8 cellular contexts compared by ENCODE assay signal in genomic region chr1:225766967-225767413, GRCh38. TPM values are rescaled to one million over a fixed set of nuclear protein-coding genes. Genes with fewer than 3 reads are reported as not detected.
DNase-seq lines count a peak whose midpoint lies in the region; ATAC-seq and TF ChIP-seq lines count a peak whose summit lies in the region.

No MANE protein-coding gene starts in this region.

- no peaks in the 10 kb centered on the region for H3K36me3 Mint-ChIP-seq in chondrocyte (ENCODE audit: low read depth)
- no peaks in the 10 kb centered on the region for H3K36me3 Mint-ChIP-seq in activated CD8-positive, alpha-beta T cell treated with anti-CD3 and anti-CD28 coated beads, Interleukin-2, amount 10 ng/mL, durations not matched to agents 7 days and 5 days (ENCODE audit: low read depth)
- H3K36me3 Mint-ChIP-seq in T-helper 2 cell treated with Interferon-gamma antibody and Interleukin-4, amounts not matched to agents 5 μg/mL and 100 μg/mL, for 36 hours (ENCODE audit: low read depth), result no peaks in the 10 kb centered on the region

- H3K4me1 ChIP-seq in mesodermal cell (ENCODE audit: control insufficient read depth, insufficient read depth, low read length, poor library complexity, severe bottlenecking), result peaks cover 62% of the 10 kb centered on the region

- H3K27me3 Mint-ChIP-seq in chondrocyte (ENCODE audit: low read depth), result no peaks in the 10 kb centered on the region
- peaks cover 3% of the 10 kb centered on the region for H3K27me3 Mint-ChIP-seq in activated CD8-positive, alpha-beta T cell treated with anti-CD3 and anti-CD28 coated beads, Interleukin-2, amount 10 ng/mL, durations not matched to agents 7 days and 5 days (ENCODE audit: low read depth)
- H3K27me3 Mint-ChIP-seq in T-helper 2 cell treated with Interferon-gamma antibody and Interleukin-4, amounts not matched to agents 5 μg/mL and 100 μg/mL, for 36 hours (ENCODE audit: low read depth), result no peaks in the 10 kb centered on the region

- WGBS in mesodermal cell (ENCODE audit: insufficient coverage in 2 of 2), 2 experiments, result 82 to 89% methylated on average over 6 of the region's 6 CpGs

- CTCF ChIA-PET in activated CD8-positive, alpha-beta T cell treated with anti-CD3 and anti-CD28 coated beads, Interleukin-2, amount 10 ng/mL, durations not matched to agents 7 days and 5 days (lab: Charles Lee), result interaction anchor here (0.8 kb wide), 1 partner anchor 292 kb away, joined by 4 read pairs; no protein-coding TSS in a partner anchor

- H3K27ac Mint-ChIP-seq in chondrocyte (ENCODE audit: unreplicated experiment), result peak overlapping the region; percentile 89
- H3K27ac Mint-ChIP-seq in activated CD8-positive, alpha-beta T cell treated with anti-CD3 and anti-CD28 coated beads, Interleukin-2, amount 10 ng/mL, durations not matched to agents 7 days and 5 days, result no peak overlapping the region
- H3K27ac Mint-ChIP-seq in T-helper 2 cell treated with Interferon-gamma antibody and Interleukin-4, amounts not matched to agents 5 μg/mL and 100 μg/mL, for 36 hours, result no peak overlapping the region

- no peaks in the 10 kb centered on the region for H3K9me3 ChIP-seq in mesodermal cell (ENCODE audit: control insufficient read depth, low read length)

- H3K9me3 Mint-ChIP-seq in chondrocyte (ENCODE audit: low read depth), result no peaks in the 10 kb centered on the region
- H3K9me3 Mint-ChIP-seq in activated CD8-positive, alpha-beta T cell treated with anti-CD3 and anti-CD28 coated beads, Interleukin-2, amount 10 ng/mL, durations not matched to agents 7 days and 5 days (ENCODE audit: insufficient read depth), result no peaks in the 10 kb centered on the region
- no peaks in the 10 kb centered on the region for H3K9me3 Mint-ChIP-seq in T-helper 2 cell treated with Interferon-gamma antibody and Interleukin-4, amounts not matched to agents 5 μg/mL and 100 μg/mL, for 36 hours

- in situ Hi-C loops in KBM-7 (cut with MboI; ENCODE audit: low pct_unique_long_range_greater_than_20kb, low sequenced_read_pairs), result no loop called here

- H3K4me1 Mint-ChIP-seq in chondrocyte (ENCODE audit: low read depth), result peaks cover 66% of the 10 kb centered on the region
- H3K4me1 Mint-ChIP-seq in activated CD8-positive, alpha-beta T cell treated with anti-CD3 and anti-CD28 coated beads, Interleukin-2, amount 10 ng/mL, durations not matched to agents 7 days and 5 days (ENCODE audit: low read depth), result no peaks in the 10 kb centered on the region
- H3K4me1 Mint-ChIP-seq in T-helper 2 cell treated with Interferon-gamma antibody and Interleukin-4, amounts not matched to agents 5 μg/mL and 100 μg/mL, for 36 hours (ENCODE audit: low read depth), result no peaks in the 10 kb centered on the region

- no peaks in the 10 kb centered on the region for H3K36me3 ChIP-seq in mesodermal cell (ENCODE audit: control insufficient read depth, insufficient read depth, low read length)

- no peak overlapping the region for H3K4me3 ChIP-seq in mesodermal cell (ENCODE audit: extremely low read depth, insufficient read depth, low read length, poor library complexity, severe bottlenecking)

- TF ChIP-seq CTCF in chondrocyte (IDR thresholded peaks at IDR 0.05), result no peak

- no peak for ATAC-seq in activated CD8-positive, alpha-beta T cell treated with anti-CD3 and anti-CD28 coated beads, Interleukin-2, amount 10 ng/mL, durations not matched to agents 7 days and 5 days
- ATAC-seq in HG02884 (IDR thresholded peaks at IDR 0.05; ENCODE audit: unreplicated experiment), result no peak

- H3K27ac ChIP-seq in mesodermal cell (ENCODE audit: low read depth, low read length, severe bottlenecking), result peak overlapping the region; percentile 50

- POLR2A ChIA-PET in activated CD8-positive, alpha-beta T cell treated with anti-CD3 and anti-CD28 coated beads, Interleukin-2, amount 10 ng/mL, durations not matched to agents 7 days and 5 days (lab: Charles Lee), result no interaction called here

- no peak overlapping the region for H3K4me3 Mint-ChIP-seq in chondrocyte (ENCODE audit: unreplicated experiment)
- H3K4me3 Mint-ChIP-seq in activated CD8-positive, alpha-beta T cell treated with anti-CD3 and anti-CD28 coated beads, Interleukin-2, amount 10 ng/mL, durations not matched to agents 7 days and 5 days, result no peak overlapping the region
- H3K4me3 Mint-ChIP-seq in T-helper 2 cell treated with Interferon-gamma antibody and Interleukin-4, amounts not matched to agents 5 μg/mL and 100 μg/mL, for 36 hours, result no peak overlapping the region

- DNase-seq in A172 (ENCODE audit: low spot score), result peak; percentile 97
- peak; percentile 69 for DNase-seq in NCI-H1092 (lab: John Stamatoyannopoulos, UW)
- DNase-seq in chondrocyte (ENCODE audit: low spot score), result no peak
- no peak for DNase-seq in activated CD8-positive, alpha-beta T cell treated with anti-CD3 and anti-CD28 coated beads, Interleukin-2, amount 10 ng/mL, durations not matched to agents 7 days and 5 days
- DNase-seq in T-helper 2 cell treated with Interferon-gamma antibody and Interleukin-4, amounts not matched to agents 5 μg/mL and 100 μg/mL, for 36 hours (ENCODE audit: low spot score), result no peak
- no peak for DNase-seq in KBM-7

RNA-seq across cellular contexts. Expression of gene SRP9, which starts 10.6 kb away (rescaled TPM):
- 1,029 and 1,161 TPM in 2 replicates for total RNA-seq in A172 (2014; rRNA removed; shearing (Covaris generic))
- 190 to 207 TPM (median 200 TPM) in 3 replicates for total RNA-seq in chondrocyte
- 331 TPM for polyA plus RNA-seq in mesodermal cell (2013, experiment 1 of 2)
- polyA plus RNA-seq in mesodermal cell (2013, experiment 2 of 2), result 382 TPM
- total RNA-seq in activated CD8-positive, alpha-beta T cell treated with anti-CD3 and anti-CD28 coated beads, Interleukin-2, amount 10 ng/mL, durations not matched to agents 7 days and 5 days, result 100 to 1,000 TPM; 240 to 247 TPM

RNA-seq across cellular contexts. Expression of gene EPHX1, which starts 42.9 kb away (rescaled TPM):
- 32.3 and 34.2 TPM in 2 replicates for total RNA-seq in A172 (2014; rRNA removed; shearing (Covaris generic))
- 61.8 to 69.1 TPM (median 67.0 TPM) in 3 replicates for total RNA-seq in chondrocyte
- 19.0 TPM for polyA plus RNA-seq in mesodermal cell (2013, experiment 1 of 2)
- polyA plus RNA-seq in mesodermal cell (2013, experiment 2 of 2), result 18.1 TPM
- total RNA-seq in activated CD8-positive, alpha-beta T cell treated with anti-CD3 and anti-CD28 coated beads, Interleukin-2, amount 10 ng/mL, durations not matched to agents 7 days and 5 days, result 1 to 10 TPM; 1.5 to 2.0 TPM

Comparison
In these comparisons a context has a peak if more than half of its experiments do, and no peak if none do; other contexts are left out.
1. DNase-seq: peak in A172 (single experiment) and NCI-H1092 (single experiment); none in chondrocyte (single experiment), activated CD8-positive, alpha-beta T cell treated with anti-CD3 and anti-CD28 coated beads, Interleukin-2, amount 10 ng/mL, durations not matched to agents 7 days and 5 days (single experiment), T-helper 2 cell treated with Interferon-gamma antibody and Interleukin-4, amounts not matched to agents 5 μg/mL and 100 μg/mL, for 36 hours (single experiment) and KBM-7 (single experiment).
2. RNA of gene EPHX1, which starts 42.9 kb away (total RNA-seq): 61.8 to 69.1 TPM in chondrocyte and 32.3 to 34.2 TPM in A172; 1.5 to 2.0 TPM in activated CD8-positive, alpha-beta T cell treated with anti-CD3 and anti-CD28 coated beads, Interleukin-2, amount 10 ng/mL, durations not matched to agents 7 days and 5 days; every median in the first group is over 10 times any median in the second.